ENCODE assay signal across 14 cellular contexts in the genomic region with DNA sequence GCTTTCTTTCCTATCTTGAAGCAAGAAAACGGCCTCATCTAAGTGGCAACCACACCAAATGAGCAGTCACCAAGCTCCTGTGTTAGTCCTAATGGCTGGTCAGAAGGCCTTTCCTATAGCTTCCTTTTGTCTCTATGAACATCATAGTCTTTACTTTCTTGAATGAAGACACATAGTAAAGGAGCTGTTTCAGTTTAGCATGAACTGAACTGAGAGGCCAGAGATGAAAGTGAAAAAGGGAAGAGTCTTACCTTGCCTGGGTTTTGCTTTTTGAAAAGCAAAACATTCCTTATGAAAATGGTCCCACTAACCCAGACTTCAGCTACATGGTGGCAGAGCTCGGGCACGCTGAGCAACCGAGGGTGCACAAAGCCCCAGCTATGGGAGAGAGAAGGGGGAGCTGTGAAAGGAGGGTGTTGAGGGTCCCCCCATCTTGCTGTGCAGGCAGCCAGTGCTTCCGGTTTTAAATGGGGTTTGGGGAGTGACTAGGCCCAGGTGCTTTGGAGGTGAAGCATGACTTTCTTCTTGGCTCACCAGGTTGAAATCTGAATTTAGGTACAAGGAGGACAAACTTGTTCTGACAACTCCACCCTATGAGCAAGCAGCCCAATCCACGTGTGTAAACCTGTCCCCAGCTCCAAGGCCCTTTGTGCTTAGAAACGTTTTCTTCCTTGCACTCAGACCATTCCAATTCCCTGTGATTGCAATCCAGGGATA. TPM values are rescaled to one million over a fixed set of nuclear protein-coding genes. Genes with fewer than 3 reads are reported as not detected.
A peak's percentile ranks its signal among the peaks of the same experiment; 100 is the strongest.
DNase-seq lines count a peak whose midpoint lies in the region; ATAC-seq, FAIRE-seq and TF ChIP-seq lines count a peak whose summit lies in the region.
"Had no signal": no experiment of that assay in that cellular context is flagged by ENCODE, and none has a peak within 500 bp of the region (broad histone marks: within the 10 kb centered on the region; RNA-seq: fewer than 3 reads in every experiment).

No MANE protein-coding gene starts in this region.

- H3K36me3 ChIP-seq in Karpas-422 (ENCODE audit: insufficient read depth, low read length) (peaks cover 33% of the 10 kb centered on the region), esophagus (ENCODE audit: control insufficient read depth in 2 of 2, insufficient read depth in 2 of 2, low read length in 1 of 2) (peaks cover 19 to 28% of the 10 kb centered on the region in 2 donors), thymus (ENCODE audit: control insufficient read depth, insufficient read depth) (peaks cover 92% of the 10 kb centered on the region), body of pancreas (replicated peaks in 1 of 2; ENCODE audit: insufficient read depth in 1 of 2, low read depth in 2 of 2) (peaks cover 18 to 51% of the 10 kb centered on the region in 2 donors)

- H3K9me3 Mint-ChIP-seq in activated CD4-positive, alpha-beta T cell treated with anti-CD3 and anti-CD28 coated beads, Interleukin-2, amount 10 ng/mL, durations not matched to agents 24 days and 14 days, result no peaks in the 10 kb centered on the region
- H3K9me3 Mint-ChIP-seq: endodermal cell had no signal

- H3K4me3 ChIP-seq in Karpas-422 (ENCODE audit: low read length), result peak overlapping the region; percentile 26; the same call in 1 of the 2 replicates
- H3K4me3 ChIP-seq in esophagus (ENCODE audit: low read depth in 1 of 2, low read length in 2 of 2), result no peak overlapping the region
- no peak overlapping the region for H3K4me3 ChIP-seq in thymus (ENCODE audit: low read length)
- no peak overlapping the region for H3K4me3 ChIP-seq in body of pancreas
- H3K4me3 ChIP-seq: A549 had no signal

- H3K4me1 Mint-ChIP-seq in activated CD4-positive, alpha-beta T cell treated with anti-CD3 and anti-CD28 coated beads, Interleukin-2, amount 10 ng/mL, durations not matched to agents 24 days and 14 days, result peaks cover 3% of the 10 kb centered on the region
- H3K4me1 Mint-ChIP-seq: endodermal cell had no signal

- no peaks in the 10 kb centered on the region for H3K27me3 ChIP-seq in Karpas-422 (ENCODE audit: low read length)
- no peaks in the 10 kb centered on the region for H3K27me3 ChIP-seq in esophagus (ENCODE audit: control insufficient read depth in 1 of 2, insufficient read depth in 2 of 2, low read length in 2 of 2)
- H3K27me3 ChIP-seq in thymus (ENCODE audit: control insufficient read depth, insufficient read depth), result no peaks in the 10 kb centered on the region
- no peaks in the 10 kb centered on the region for H3K27me3 ChIP-seq in body of pancreas

- H3K4me2 ChIP-seq in Karpas-422 (ENCODE audit: low read depth, low read length, poor library complexity, severe bottlenecking), result peak overlapping the region; percentile 44
- H3K4me2 ChIP-seq: A549 had no signal

- H3K9me2 ChIP-seq in Karpas-422 (replicated peaks; ENCODE audit: insufficient read depth, low read length), result no peaks in the 10 kb centered on the region

- H3K4me1 ChIP-seq in Karpas-422 (ENCODE audit: low read length) (peaks cover 19% of the 10 kb centered on the region), esophagus (ENCODE audit: control insufficient read depth in 2 of 2, insufficient read depth in 2 of 2, low read length in 1 of 2) (peaks cover 0 to 6% of the 10 kb centered on the region in 2 donors), thymus (ENCODE audit: control insufficient read depth, insufficient read depth, low read length) (no peaks in the 10 kb centered on the region), body of pancreas (peaks cover 14% of the 10 kb centered on the region)
- H3K4me1 ChIP-seq: A549 had no signal

- H3K27ac Mint-ChIP-seq in activated CD4-positive, alpha-beta T cell treated with anti-CD3 and anti-CD28 coated beads, Interleukin-2, amount 10 ng/mL, durations not matched to agents 24 days and 14 days, result peak overlapping the region; percentile 53
- H3K27ac Mint-ChIP-seq: endodermal cell had no signal

- peak overlapping the region; percentile 74 for H3K27ac ChIP-seq in Karpas-422 (ENCODE audit: low read length)
- H3K27ac ChIP-seq in esophagus (ENCODE audit: low read depth in 2 of 2, low read length in 1 of 2), result peak overlapping the region; percentile 81 to 95
- peak overlapping the region; percentile 31 for H3K27ac ChIP-seq in thymus (ENCODE audit: low read depth)
- peak overlapping the region in 1 of 4 donors; percentile 1 for H3K27ac ChIP-seq in body of pancreas
- H3K27ac ChIP-seq: A549 had no signal

- intact Hi-C loops in activated CD4-positive, alpha-beta T cell treated with anti-CD3 and anti-CD28 coated beads, Interleukin-2, amount 10 ng/mL, durations not matched to agents 24 days and 14 days (cut with micrococcal nuclease), result no loop called here
- intact Hi-C loops in body of pancreas (cut with DNase I), result no loop called here

- peaks cover 68% of the 10 kb centered on the region for H3K36me3 Mint-ChIP-seq in activated CD4-positive, alpha-beta T cell treated with anti-CD3 and anti-CD28 coated beads, Interleukin-2, amount 10 ng/mL, durations not matched to agents 24 days and 14 days (ENCODE audit: low read depth)

- DNase-seq in activated CD4-positive, alpha-beta T cell treated with anti-CD3 and anti-CD28 coated beads, Interleukin-2, amount 10 ng/mL, durations not matched to agents 24 days and 14 days, result no peak
- DNase-seq in activated CD4-positive, alpha-beta T cell treated with anti-CD3 and anti-CD28 coated beads for 48 hours, result no peak
- DNase-seq in Karpas-422 (peak; percentile 59), left lobe of liver (ENCODE audit: low spot score) (no peak), body of pancreas (no peak), HTR-8/SVneo (ENCODE audit: insufficient read length, low spot score) (no peak)
- DNase-seq: endodermal cell, mesenchymal stem cell, NCI-H2081, PC-3 had no signal

- no peaks in the 10 kb centered on the region for H3K79me2 ChIP-seq in Karpas-422 (ENCODE audit: low read length)

- TF ChIP-seq POLR2A in body of pancreas (IDR thresholded peaks at IDR 0.05), result no peak

- no peak for FAIRE-seq in HTR-8/SVneo (lab: Jason Lieb, UNC)
- FAIRE-seq: astrocyte had no signal

- no peak overlapping the region; the same call in 1 of the 2 replicates for H2AFZ ChIP-seq in Karpas-422 (ENCODE audit: low read length)

- H3K9me3 ChIP-seq in Karpas-422 (ENCODE audit: low read length) (no peaks in the 10 kb centered on the region), esophagus (ENCODE audit: control insufficient read depth in 2 of 2, insufficient read depth in 1 of 2, low read depth in 1 of 2, low read length in 1 of 2) (no peaks in the 10 kb centered on the region), thymus (ENCODE audit: control insufficient read depth) (no peaks in the 10 kb centered on the region), body of pancreas (no peaks in the 10 kb centered on the region)
- H3K9me3 ChIP-seq: A549 had no signal

- TF ChIP-seq CTCF in body of pancreas (IDR thresholded peaks at IDR 0.05), result no peak

- H3K27me3 Mint-ChIP-seq in activated CD4-positive, alpha-beta T cell treated with anti-CD3 and anti-CD28 coated beads, Interleukin-2, amount 10 ng/mL, durations not matched to agents 24 days and 14 days, result no peaks in the 10 kb centered on the region

- H4K20me1 ChIP-seq in Karpas-422 (ENCODE audit: insufficient read depth, low read depth, low read length), result no peaks in the 10 kb centered on the region

- peak overlapping the region; percentile 53 for H3K9ac ChIP-seq in Karpas-422 (ENCODE audit: low read length)

- no peak overlapping the region for H3K4me3 Mint-ChIP-seq in activated CD4-positive, alpha-beta T cell treated with anti-CD3 and anti-CD28 coated beads, Interleukin-2, amount 10 ng/mL, durations not matched to agents 24 days and 14 days
- H3K4me3 Mint-ChIP-seq: endodermal cell had no signal

- ATAC-seq in left lobe of liver, result no peak
- no peak for ATAC-seq in body of pancreas
- ATAC-seq: A549, PC-3 had no signal

- WGBS in esophagus, 2 donors, result 44 to 68% methylated on average over 7 of the region's 7 CpGs
- WGBS in thymus, result 95% methylated on average over 7 of the region's 7 CpGs
- 77 to 83% methylated on average over 7 of the region's 7 CpGs for WGBS in body of pancreas, 2 donors

RNA-seq across cellular contexts. Expression of a gene that starts 9.1 kb away (rescaled TPM):
- total RNA-seq in activated CD4-positive, alpha-beta T cell treated with anti-CD3 and anti-CD28 coated beads, Interleukin-2, amount 10 ng/mL, durations not matched to agents 24 days and 14 days, result 29.1 and 31.1 TPM in 2 replicates
- 5.3 and 7.9 TPM in 2 replicates for total RNA-seq in Karpas-422 (2014; rRNA removed; shearing (Covaris generic); ENCODE audit: low replicate concordance)
- polyA plus RNA-seq in esophagus (1 to 10 TPM; 6.4 to 7.2 TPM), thymus (5.1 TPM)
- total RNA-seq in left lobe of liver (0.65 TPM), body of pancreas (1 to 10 TPM in 1 of 2 donors, not detected in 1; 2.1 TPM)

RNA-seq across cellular contexts. Expression of a gene that starts 19.8 kb away (rescaled TPM):
- total RNA-seq in activated CD4-positive, alpha-beta T cell treated with anti-CD3 and anti-CD28 coated beads, Interleukin-2, amount 10 ng/mL, durations not matched to agents 24 days and 14 days, result 67.8 and 72.6 TPM in 2 replicates
- 33.0 and 42.4 TPM in 2 replicates for total RNA-seq in Karpas-422 (2014; rRNA removed; shearing (Covaris generic); ENCODE audit: low replicate concordance)
- polyA plus RNA-seq in esophagus (10 to 100 TPM; 36.8 to 38.3 TPM), thymus (45.2 TPM)
- total RNA-seq in left lobe of liver (38.7 TPM), body of pancreas (10 to 100 TPM; 24.9 to 28.7 TPM)

RNA-seq across cellular contexts. Expression of a gene that starts 22.5 kb away (rescaled TPM):
- total RNA-seq in activated CD4-positive, alpha-beta T cell treated with anti-CD3 and anti-CD28 coated beads, Interleukin-2, amount 10 ng/mL, durations not matched to agents 24 days and 14 days, result 35.8 and 38.3 TPM in 2 replicates
- 37.4 and 39.5 TPM in 2 replicates for total RNA-seq in Karpas-422 (2014; rRNA removed; shearing (Covaris generic); ENCODE audit: low replicate concordance)
- polyA plus RNA-seq in esophagus (10 to 100 TPM; 15.3 to 28.5 TPM), thymus (33.7 TPM)
- total RNA-seq in left lobe of liver (56.3 TPM), body of pancreas (10 to 100 TPM; 36.9 to 42.0 TPM)

RNA-seq across cellular contexts. Expression of a gene that starts 22.8 kb away (rescaled TPM):
- total RNA-seq in activated CD4-positive, alpha-beta T cell treated with anti-CD3 and anti-CD28 coated beads, Interleukin-2, amount 10 ng/mL, durations not matched to agents 24 days and 14 days, result 99.9 and 100 TPM in 2 replicates
- total RNA-seq in Karpas-422 (2014; rRNA removed; shearing (Covaris generic); ENCODE audit: low replicate concordance), result 27.4 and 47.6 TPM in 2 replicates
- 10 to 100 TPM; 27.2 to 49.9 TPM for polyA plus RNA-seq in esophagus
- 11.4 TPM for polyA plus RNA-seq in thymus
- 26.5 TPM for total RNA-seq in left lobe of liver
- total RNA-seq in body of pancreas, result 10 to 100 TPM; 17.4 to 23.1 TPM

RNA-seq across cellular contexts. Expression of a gene that starts 24.7 kb away (rescaled TPM):
- total RNA-seq in activated CD4-positive, alpha-beta T cell treated with anti-CD3 and anti-CD28 coated beads, Interleukin-2, amount 10 ng/mL, durations not matched to agents 24 days and 14 days, result 97.7 and 109 TPM in 2 replicates
- 46.7 and 56.2 TPM in 2 replicates for total RNA-seq in Karpas-422 (2014; rRNA removed; shearing (Covaris generic); ENCODE audit: low replicate concordance)
- polyA plus RNA-seq in esophagus (10 to 100 TPM; 58.2 to 62.1 TPM), thymus (89.3 TPM)
- total RNA-seq in left lobe of liver (78.8 TPM), body of pancreas (10 to 100 TPM; 24.1 to 60.6 TPM)
